ENCODE assay signal across 1 cellular context in genomic region chr1:201646623-201647022, GRCh38.
TF ChIP-seq lines count a peak whose summit lies in the region.

No MANE protein-coding gene starts in this region.

TF ChIP-seq in IMR-90, 13 proteins besides CTCF, POLR2A, EP300 and RAD21:
- TF ChIP-seq CHD1 (IDR thresholded peaks at IDR 0.05; ENCODE audit: low read depth, low read length) (no peak), SMC3 (IDR thresholded peaks at IDR 0.05; ENCODE audit: low read depth, low read length) (no peak), MAZ (IDR thresholded peaks at IDR 0.05; ENCODE audit: borderline replicate concordance, low read depth, low read length) (no peak), NFE2L2 (IDR thresholded peaks at IDR 0.05; ENCODE audit: low read depth, low read length) (no peak), CEBPB (IDR thresholded peaks at IDR 0.05; ENCODE audit: low read depth, low read length) (no peak), RFX5 (IDR thresholded peaks at IDR 0.05; ENCODE audit: low read depth, low read length) (no peak), BHLHE40 (IDR thresholded peaks at IDR 0.05; ENCODE audit: low read depth, low read length) (no peak), USF2 (IDR thresholded peaks at IDR 0.05; ENCODE audit: low read depth, low read length) (no peak), FOS (IDR thresholded peaks at IDR 0.05; ENCODE audit: low read depth, low read length) (no peak), MXI1 (IDR thresholded peaks at IDR 0.05; ENCODE audit: borderline replicate concordance, low read depth, low read length) (no peak), MAFK (IDR thresholded peaks at IDR 0.05; ENCODE audit: low read depth, low read length) (no peak), RCOR1 (IDR thresholded peaks at IDR 0.05; ENCODE audit: insufficient replicate concordance, low read length) (no peak)
- TF ChIP-seq, protein P1, sequence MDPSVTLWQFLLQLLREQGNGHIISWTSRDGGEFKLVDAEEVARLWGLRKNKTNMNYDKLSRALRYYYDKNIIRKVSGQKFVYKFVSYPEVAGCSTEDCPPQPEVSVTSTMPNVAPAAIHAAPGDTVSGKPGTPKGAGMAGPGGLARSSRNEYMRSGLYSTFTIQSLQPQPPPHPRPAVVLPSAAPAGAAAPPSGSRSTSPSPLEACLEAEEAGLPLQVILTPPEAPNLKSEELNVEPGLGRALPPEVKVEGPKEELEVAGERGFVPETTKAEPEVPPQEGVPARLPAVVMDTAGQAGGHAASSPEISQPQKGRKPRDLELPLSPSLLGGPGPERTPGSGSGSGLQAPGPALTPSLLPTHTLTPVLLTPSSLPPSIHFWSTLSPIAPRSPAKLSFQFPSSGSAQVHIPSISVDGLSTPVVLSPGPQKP (IDR thresholded peaks at IDR 0.05; ENCODE audit: borderline replicate concordance, low read depth, low read length), result no peak
